Comparison of ENCODE assay signal across 21 cellular contexts in genomic region chr16:47061204-47061603, GRCh38.
DNase-seq lines count a peak whose midpoint lies in the region; ATAC-seq and TF ChIP-seq lines count a peak whose summit lies in the region.
"Had no signal": no experiment of that assay in that cellular context is flagged by ENCODE, and none has a peak within 500 bp of the region (broad histone marks: within the 10 kb centered on the region; RNA-seq: fewer than 3 reads in every experiment).

No MANE protein-coding gene starts in this region.

- peaks cover 16% of the 10 kb centered on the region for H3K4me1 ChIP-seq in neural progenitor cell
- H3K4me1 ChIP-seq in upper lobe of right lung = no peaks in the 10 kb centered on the region
- H3K4me1 ChIP-seq: Peyer's patch had no signal

- H3K27ac ChIP-seq in neural progenitor cell (no peak overlapping the region), upper lobe of right lung (no peak overlapping the region)
- H3K27ac ChIP-seq: KMS-11, Peyer's patch had no signal

- H3K9ac ChIP-seq in neural progenitor cell = no peak overlapping the region
- H3K9ac ChIP-seq: KMS-11 had no signal

- no peaks in the 10 kb centered on the region for H4K20me1 ChIP-seq in neural progenitor cell (ENCODE audit: low read depth)

- H3K36me3 ChIP-seq in neural progenitor cell (no peaks in the 10 kb centered on the region), upper lobe of right lung (no peaks in the 10 kb centered on the region)
- H3K36me3 ChIP-seq: Peyer's patch had no signal

- H3K27me3 ChIP-seq in neural progenitor cell = no peaks in the 10 kb centered on the region
- no peaks in the 10 kb centered on the region for H3K27me3 ChIP-seq in upper lobe of right lung
- H3K27me3 ChIP-seq: Peyer's patch had no signal

- H3K4me1 Mint-ChIP-seq in activated T-cell treated with anti-CD3 and anti-CD28 coated beads, Interleukin-2, amount 50 U/mL, for 24 hours (ENCODE audit: low read depth) = no peaks in the 10 kb centered on the region
- peaks cover 5% of the 10 kb centered on the region for H3K4me1 Mint-ChIP-seq in neural progenitor cell
- H3K4me1 Mint-ChIP-seq: B cell had no signal

- no peak overlapping the region for H3K27ac Mint-ChIP-seq in activated T-cell treated with anti-CD3 and anti-CD28 coated beads, Interleukin-2, amount 50 U/mL, for 24 hours
- no peak overlapping the region for H3K27ac Mint-ChIP-seq in neural progenitor cell
- H3K27ac Mint-ChIP-seq: B cell had no signal

- TF ChIP-seq CTCF in fibroblast of villous mesenchyme (IDR thresholded peaks at IDR 0.05; ENCODE audit: insufficient read depth, low read depth, low read length) (no peak), neural progenitor cell (IDR thresholded peaks at IDR 0.05) (no peak), upper lobe of right lung (IDR thresholded peaks at IDR 0.05) (no peak)

- H3K36me3 Mint-ChIP-seq in activated T-cell treated with anti-CD3 and anti-CD28 coated beads, Interleukin-2, amount 50 U/mL, for 24 hours (ENCODE audit: low read depth) = no peaks in the 10 kb centered on the region
- no peaks in the 10 kb centered on the region for H3K36me3 Mint-ChIP-seq in neural progenitor cell

- intact Hi-C loops in upper lobe of right lung (cut with DNase I) = no loop called here

- no peaks in the 10 kb centered on the region for H3K27me3 Mint-ChIP-seq in activated T-cell treated with anti-CD3 and anti-CD28 coated beads, Interleukin-2, amount 50 U/mL, for 24 hours
- peaks cover 8% of the 10 kb centered on the region for H3K27me3 Mint-ChIP-seq in neural progenitor cell (ENCODE audit: insufficient read depth, low read depth)
- H3K27me3 Mint-ChIP-seq: B cell had no signal

- no peak for ATAC-seq in upper lobe of right lung
- no peak for ATAC-seq in GM18520 (IDR thresholded peaks at IDR 0.05; ENCODE audit: unreplicated experiment)
- no peak for ATAC-seq in GM19452 (IDR thresholded peaks at IDR 0.05; ENCODE audit: unreplicated experiment)
- ATAC-seq in GM21381 (IDR thresholded peaks at IDR 0.05; ENCODE audit: unreplicated experiment) = no peak

- H3F3A ChIP-seq in neural progenitor cell (ENCODE audit: low read depth) = no peaks in the 10 kb centered on the region

- H3K4me2 ChIP-seq in neural progenitor cell = no peak overlapping the region
- H3K4me2 ChIP-seq: KMS-11 had no signal

- DNase-seq in activated T-cell treated with anti-CD3 and anti-CD28 coated beads, Interleukin-2, amount 50 U/mL, for 24 hours = peak; percentile 6
- DNase-seq in activated T-cell treated with anti-CD3 and anti-CD28 coated beads for 4 hours (no peak), fibroblast of villous mesenchyme (ENCODE audit: low read depth) (peak; percentile 7), neural progenitor cell (ENCODE audit: low spot score) (peak; percentile 59), upper lobe of right lung (peak; percentile 22)
- DNase-seq: 8988T; COR-L47; H7; MV-4-11; NCI-H187; NCI-H2107; NCI-H510A; NCI-H748 treated with DMSO at 0.1 percent for 48 hours; NK-92 treated with Interleukin-12 subunit alpha and Interleukin-12 subunit beta, amount 100 ng/mL, for 24 hours; SHP77 had no signal

- H3K9me3 ChIP-seq in neural progenitor cell (ENCODE audit: low read depth) = no peaks in the 10 kb centered on the region
- no peaks in the 10 kb centered on the region for H3K9me3 ChIP-seq in upper lobe of right lung
- H3K9me3 ChIP-seq: Peyer's patch had no signal

- H3K4me3 ChIP-seq in fibroblast of villous mesenchyme (ENCODE audit: low read depth, low read length) (no peak overlapping the region), neural progenitor cell (no peak overlapping the region), upper lobe of right lung (no peak overlapping the region)
- H3K4me3 ChIP-seq: Peyer's patch had no signal

- peak overlapping the region; percentile 10 for H2AFZ ChIP-seq in neural progenitor cell (replicated peaks)

- H3K4me3 Mint-ChIP-seq in activated T-cell treated with anti-CD3 and anti-CD28 coated beads, Interleukin-2, amount 50 U/mL, for 24 hours = no peak overlapping the region
- H3K4me3 Mint-ChIP-seq in neural progenitor cell = no peak overlapping the region
- H3K4me3 Mint-ChIP-seq: B cell had no signal

- no peaks in the 10 kb centered on the region for H3K9me3 Mint-ChIP-seq in activated T-cell treated with anti-CD3 and anti-CD28 coated beads, Interleukin-2, amount 50 U/mL, for 24 hours
- peaks cover 20% of the 10 kb centered on the region for H3K9me3 Mint-ChIP-seq in neural progenitor cell

- H3K79me2 ChIP-seq in neural progenitor cell (ENCODE audit: low read depth) = no peaks in the 10 kb centered on the region
